9 cellular contexts compared by ENCODE assay signal in genomic region chr12:459050-459429, GRCh38. TPM values are rescaled to one million over a fixed set of nuclear protein-coding genes. Genes with fewer than 3 reads are reported as not detected.
DNase-seq lines count a peak whose midpoint lies in the region; ATAC-seq and TF ChIP-seq lines count a peak whose summit lies in the region.
"Had no signal": no experiment of that assay in that cellular context is flagged by ENCODE, and none has a peak within 500 bp of the region (broad histone marks: within the 10 kb centered on the region; RNA-seq: fewer than 3 reads in every experiment).

No MANE protein-coding gene starts in this region.

- dilution Hi-C loops in IMR-90 (cut with HindIII; ENCODE audit: low sequenced_read_pairs, unreplicated experiment): no loop called here

- no CpG with 5 or more reads among the region's 5 CpGs for WGBS in IMR-90 (ENCODE audit: extremely low coverage in 2 of 2, insufficient read length in 1 of 2), 2 experiments

- no TSS peak for BruUV-seq in A673 (replicated peaks; lab: Mats Ljungman, UMichigan)
- no TSS peak for BruUV-seq in IMR-90 (replicated peaks; lab: Mats Ljungman, UMichigan)

- no peak overlapping the region for H2BK20ac ChIP-seq in IMR-90 (ENCODE audit: low read depth, low read length)

- H3K27ac ChIP-seq in A673 (ENCODE audit: low read depth, low read length, poor library complexity, severe bottlenecking) (no peak overlapping the region), IMR-90 (ENCODE audit: insufficient read depth, low read length) (no peak overlapping the region)

- no peaks in the 10 kb centered on the region for H3K27me3 ChIP-seq in A673 (replicated peaks; ENCODE audit: insufficient read depth, low read depth, low read length, poor library complexity)
- H3K27me3 ChIP-seq in IMR-90 (ENCODE audit: control insufficient read depth, insufficient read depth, low read length): peaks cover 87% of the 10 kb centered on the region

- no peak overlapping the region for H3K18ac ChIP-seq in IMR-90 (ENCODE audit: low read depth, low read length)

- H3K14ac ChIP-seq in IMR-90 (replicated peaks; ENCODE audit: low read depth, low read length): no peak overlapping the region

- CTCF ChIA-PET in A673 (lab: Charles Lee) (interaction anchor here (0.9 kb wide), 1 partner anchor 88 kb away, joined by 4 read pairs; no protein-coding TSS in a partner anchor), IMR-90 (lab: Yijun Ruan, JAX) (no interaction called here)

- no peak overlapping the region for H3K23ac ChIP-seq in IMR-90 (ENCODE audit: low read depth, low read length)

- H3K27ac Mint-ChIP-seq in chondrocyte (ENCODE audit: unreplicated experiment) (peak overlapping the region; percentile 28), nephron progenitor cell (no peak overlapping the region)

- no peak overlapping the region for H4K8ac ChIP-seq in IMR-90 (ENCODE audit: low read depth in 2 of 2, low read length in 2 of 2)

- H2AK9ac ChIP-seq in IMR-90 (replicated peaks; ENCODE audit: low read depth, low read length, poor library complexity): no peak overlapping the region

- peak overlapping the region; percentile 18; the same call in 1 of the 2 replicates for H3K4me2 ChIP-seq in IMR-90 (ENCODE audit: low read depth, low read length)

- no peak overlapping the region for H2BK120ac ChIP-seq in IMR-90 (ENCODE audit: low read depth, low read length)

- no peak overlapping the region for H3K9ac ChIP-seq in IMR-90 (ENCODE audit: low read depth, low read length)

- no peak overlapping the region for H2AK5ac ChIP-seq in IMR-90 (ENCODE audit: low read depth, low read length)

- no peak overlapping the region for H2BK15ac ChIP-seq in IMR-90 (ENCODE audit: low read depth, low read length)

- peak overlapping the region; percentile 64 for H3K4me3 Mint-ChIP-seq in chondrocyte (ENCODE audit: unreplicated experiment)
- H3K4me3 Mint-ChIP-seq in nephron progenitor cell: peak overlapping the region; percentile 78

- H3K9me1 ChIP-seq in IMR-90 (ENCODE audit: insufficient read depth, low read length): no peaks in the 10 kb centered on the region

- H3K27me3 Mint-ChIP-seq in chondrocyte (ENCODE audit: low read depth): peaks cover 23% of the 10 kb centered on the region
- H3K27me3 Mint-ChIP-seq in nephron progenitor cell (ENCODE audit: low read depth, poor library complexity): peaks cover 62% of the 10 kb centered on the region

- ATAC-seq in IMR-90 (ENCODE audit: low read depth): no peak
- ATAC-seq in GM18873 (IDR thresholded peaks at IDR 0.05; ENCODE audit: low FRiP score, unreplicated experiment): no peak

- H2BK5ac ChIP-seq in IMR-90 (ENCODE audit: low read depth, low read length, poor library complexity, severe bottlenecking): no peak overlapping the region

- POLR2A ChIA-PET in A673 (lab: Charles Lee; ENCODE audit: low non-redundant PET) (no interaction called here), IMR-90 (lab: Charles Lee; ENCODE audit: unreplicated experiment) (no interaction called here)

- no peaks in the 10 kb centered on the region for H3K9me3 Mint-ChIP-seq in chondrocyte (ENCODE audit: low read depth)
- no peaks in the 10 kb centered on the region for H3K9me3 Mint-ChIP-seq in nephron progenitor cell

- TF ChIP-seq RAD21 in IMR-90 (IDR thresholded peaks at IDR 0.05; ENCODE audit: low read length): no peak

- H2AFZ ChIP-seq in IMR-90 (replicated peaks; ENCODE audit: low read length, poor library complexity): no peak overlapping the region

- no peak overlapping the region for H3K4ac ChIP-seq in IMR-90 (ENCODE audit: low read depth, low read length)

- no peak for DNase-seq in A673 (ENCODE audit: low spot score)
- DNase-seq in IMR-90: no peak
- no peak for DNase-seq in chondrocyte (ENCODE audit: low spot score)
- no peak for DNase-seq in nephron progenitor cell
- no peak for DNase-seq in NCI-H128 (lab: John Stamatoyannopoulos, UW; ENCODE audit: unreplicated experiment)
- no peak for DNase-seq in stimulated activated CD4-positive, alpha-beta T cell treated with anti-CD3 and anti-CD28 coated beads, Interleukin-2, amount 100 ng/mL, for 48 hours
- no peak for DNase-seq in NCI-H2029 (lab: John Stamatoyannopoulos, UW)

- TF ChIP-seq POLR2A in IMR-90 (IDR thresholded peaks at IDR 0.05; ENCODE audit: low read depth, low read length): no peak

- H3K36me3 Mint-ChIP-seq in chondrocyte (ENCODE audit: low read depth) (no peaks in the 10 kb centered on the region), nephron progenitor cell (ENCODE audit: low read depth) (peaks cover 5% of the 10 kb centered on the region)

- TF ChIP-seq CTCF in A673 (conservative IDR thresholded peaks at IDR 0.05; ENCODE audit: low read depth, low read length) (no peak), IMR-90 (conservative IDR thresholded peaks at IDR 0.05; ENCODE audit: low read depth, low read length) (no peak), chondrocyte (IDR thresholded peaks at IDR 0.05) (no peak), nephron progenitor cell (IDR thresholded peaks at IDR 0.05) (no peak)

- H3K56ac ChIP-seq in IMR-90 (ENCODE audit: extremely low read depth, insufficient read depth, low read length): no peak overlapping the region

- H3K9me3 ChIP-seq in A673 (ENCODE audit: low read depth, low read length, poor library complexity, severe bottlenecking) (no peaks in the 10 kb centered on the region), IMR-90 (ENCODE audit: control insufficient read depth, insufficient read depth, low read length) (peaks cover 2% of the 10 kb centered on the region; the same call in 1 of the 2 replicates)

- H3K4me1 ChIP-seq in A673 (ENCODE audit: insufficient read depth, low read length, poor library complexity, severe bottlenecking) (peaks cover 9% of the 10 kb centered on the region), IMR-90 (ENCODE audit: control insufficient read depth, insufficient read depth, low read length) (peaks cover 2% of the 10 kb centered on the region; the same call in 1 of the 2 replicates)

- H4K5ac ChIP-seq in IMR-90 (ENCODE audit: low read depth, low read length): no peak overlapping the region

- H3K4me3 ChIP-seq in A673 (ENCODE audit: low read depth, low read length, poor library complexity, severe bottlenecking): peak overlapping the region; percentile 72
- H3K4me3 ChIP-seq in IMR-90 (ENCODE audit: insufficient read depth, low read depth, low read length): no peak overlapping the region

- H3K4me1 Mint-ChIP-seq in chondrocyte (ENCODE audit: low read depth) (peaks cover 15% of the 10 kb centered on the region), nephron progenitor cell (peaks cover 39% of the 10 kb centered on the region)

- H3K79me1 ChIP-seq in IMR-90 (ENCODE audit: low read depth in 1 of 2, low read length in 2 of 2): no peaks in the 10 kb centered on the region

- in situ Hi-C loops in IMR-90 (cut with MboI; ENCODE audit: low sequenced_read_pairs): no loop called here

- H4K20me1 ChIP-seq in IMR-90 (ENCODE audit: insufficient read depth, low read length): 0 out of 2 replicates have a peak, but pooled peaks cover 2% of the 10 kb centered on the region

- intact Hi-C loops in A673 (cut with micrococcal nuclease; ENCODE audit: unreplicated experiment): no loop called here
- intact Hi-C loops in IMR-90 (cut with micrococcal nuclease): no loop called here

- H4K91ac ChIP-seq in IMR-90 (ENCODE audit: insufficient read depth, low read depth, low read length): no peak overlapping the region

- H3K36me3 ChIP-seq in A673 (ENCODE audit: insufficient read depth, low read length, poor library complexity, severe bottlenecking): no peaks in the 10 kb centered on the region
- no peaks in the 10 kb centered on the region for H3K36me3 ChIP-seq in IMR-90 (ENCODE audit: control insufficient read depth, insufficient read depth, low read length)

TF ChIP-seq in IMR-90, 13 proteins besides CTCF, POLR2A, EP300 and RAD21 (continues in another document):
- TF ChIP-seq ELK1 (IDR thresholded peaks at IDR 0.05; ENCODE audit: borderline replicate concordance, low read depth, low read length) (no peak), RFX5 (IDR thresholded peaks at IDR 0.05; ENCODE audit: low read depth, low read length) (no peak), MXI1 (IDR thresholded peaks at IDR 0.05; ENCODE audit: borderline replicate concordance, low read depth, low read length) (no peak), MAFK (IDR thresholded peaks at IDR 0.05; ENCODE audit: low read depth, low read length) (no peak), SMC3 (IDR thresholded peaks at IDR 0.05; ENCODE audit: low read depth, low read length) (no peak), MAZ (IDR thresholded peaks at IDR 0.05; ENCODE audit: borderline replicate concordance, low read depth, low read length) (no peak), USF2 (IDR thresholded peaks at IDR 0.05; ENCODE audit: low read depth, low read length) (no peak), FOS (IDR thresholded peaks at IDR 0.05; ENCODE audit: low read depth, low read length) (no peak), RCOR1 (IDR thresholded peaks at IDR 0.05; ENCODE audit: insufficient replicate concordance, low read length) (no peak), BHLHE40 (IDR thresholded peaks at IDR 0.05; ENCODE audit: low read depth, low read length) (no peak), NFE2L2 (IDR thresholded peaks at IDR 0.05; ENCODE audit: low read depth, low read length) (no peak), CHD1 (IDR thresholded peaks at IDR 0.05; ENCODE audit: low read depth, low read length) (no peak)

RNA-seq across cellular contexts. Expression of gene B4GALNT3, which starts 0.7 kb away (rescaled TPM):
- 19.4 and 20.2 TPM in 2 replicates for total RNA-seq in A673 (2021)
- total RNA-seq in IMR-90 (2012; rRNA removed): not detected in 2 replicates
- not detected in 2 replicates for polyA plus RNA-seq in IMR-90 (2012; rRNA removed)
- not detected in 2 replicates for polyA plus RNA-seq in IMR-90 (2012; cell fraction: cytosol; rRNA removed)
- 0.02 TPM in 2 replicates for polyA plus RNA-seq in IMR-90 (2012; cell fraction: nucleus; rRNA removed; ENCODE audit: low replicate concordance)
- 2.9 to 6.1 TPM (median 3.5 TPM) in 3 replicates for total RNA-seq in chondrocyte
- total RNA-seq: pulmonary artery endothelial cell had no signal

RNA-seq across cellular contexts. Expression of gene CCDC77, which starts 57.6 kb away (rescaled TPM):
- total RNA-seq in A673 (2021): 43.3 and 44.4 TPM in 2 replicates
- 6.6 and 9.4 TPM in 2 replicates for total RNA-seq in IMR-90 (2012; rRNA removed)
- polyA plus RNA-seq in IMR-90 (2012; rRNA removed): 7.2 TPM in 2 replicates
- polyA plus RNA-seq in IMR-90 (2012; cell fraction: cytosol; rRNA removed): 1.0 and 1.1 TPM in 2 replicates
- 0.72 and 5.8 TPM in 2 replicates for polyA plus RNA-seq in IMR-90 (2012; cell fraction: nucleus; rRNA removed; ENCODE audit: low replicate concordance)
- 4.9 to 8.4 TPM (median 6.6 TPM) in 3 replicates for total RNA-seq in chondrocyte
